Comparison of ENCODE assay signal across 8 cellular contexts in the genomic region with DNA sequence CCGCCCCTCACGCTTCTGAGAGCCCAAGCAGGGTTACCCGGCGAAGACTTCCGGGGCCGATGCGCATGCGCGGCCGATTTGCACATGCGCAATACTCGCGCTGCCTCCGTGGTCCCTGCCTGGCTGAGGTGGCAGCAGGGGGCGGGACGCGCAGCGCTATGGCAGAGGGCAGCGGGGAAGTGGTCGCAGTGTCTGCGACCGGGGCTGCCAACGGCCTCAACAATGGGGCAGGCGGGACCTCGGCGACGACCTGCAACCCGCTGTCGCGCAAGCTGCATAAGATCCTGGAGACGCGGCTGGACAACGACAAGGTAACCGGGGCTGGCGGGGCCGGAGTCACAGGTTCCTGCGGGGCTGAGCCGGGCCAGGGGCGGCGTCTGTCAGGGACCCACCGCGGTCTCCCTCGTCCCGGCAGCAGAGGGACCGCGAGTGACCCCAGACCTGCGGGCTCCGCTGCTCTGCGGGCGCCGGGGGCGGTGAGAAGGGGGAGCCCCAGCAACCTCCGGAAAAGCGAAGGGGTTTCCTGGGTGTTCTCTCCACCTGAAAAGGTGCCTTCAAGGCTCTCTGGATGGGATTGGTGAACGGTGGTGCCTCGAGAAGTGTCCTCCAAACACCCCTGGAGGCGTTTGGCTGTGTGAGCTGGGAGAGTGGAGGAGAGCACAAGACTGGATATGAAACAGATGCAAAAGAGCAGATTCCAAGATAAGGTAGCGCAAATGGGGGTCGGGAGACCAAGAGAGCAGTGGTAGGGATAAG. TPM values are rescaled to one million over a fixed set of nuclear protein-coding genes. Genes with fewer than 3 reads are reported as not detected.
DNase-seq lines count a peak whose midpoint lies in the region; FAIRE-seq and TF ChIP-seq lines count a peak whose summit lies in the region.

A gene (plus strand): TSS at position 94 of the 756 bp plus-strand sequence. CDS start 65 bp downstream, at position 159.

- H3K36me3 Mint-ChIP-seq in neural crest cell (ENCODE audit: low read depth) = peaks cover 2% of the 10 kb centered on the region

- H3K9me3 Mint-ChIP-seq in neural crest cell = no peaks in the 10 kb centered on the region

- no peak for TF ChIP-seq EP300 in stomach (IDR thresholded peaks at IDR 0.05)

- DNase-seq in GDM1 (lab: John Stamatoyannopoulos, UW) (peak; percentile 92), H54 (ENCODE audit: insufficient read length, low spot score) (peak; percentile 56), LoVo (ENCODE audit: low spot score) (peak; percentile 89), foreskin fibroblast (peak; percentile 77 to 93), neural crest cell (ENCODE audit: low read depth, low spot score) (peak; percentile 94), stomach (peak; percentile 92)
- DNase-seq in activated effector memory CD4-positive, alpha-beta T cell treated with anti-CD3 and anti-CD28 coated beads, Interleukin-2, amount 50 U/mL, for 16 hours = peak; percentile 99

- H3K27me3 Mint-ChIP-seq in neural crest cell (ENCODE audit: low read depth) = peaks cover 5% of the 10 kb centered on the region

- no peaks in the 10 kb centered on the region for H3K9me3 ChIP-seq in stomach

- peak within 1 kb of the TSS; percentile 51 for H3K27ac Mint-ChIP-seq in neural crest cell (ENCODE audit: unreplicated experiment)

- no peak for FAIRE-seq in H54 (lab: Jason Lieb, UNC)

- peaks cover 0 to 19% (median 17%) of the 10 kb centered on the region in 4 donors for H3K4me1 ChIP-seq in stomach

- peak within 1 kb of the TSS; percentile 93 for H3K4me3 Mint-ChIP-seq in neural crest cell

- WGBS in stomach, 5 donors = 0 to 1% (median 1%) methylated on average over 47 to 59 of the region's 59 CpGs

- intact Hi-C loops in stomach (cut with DNase I; ENCODE audit: low total_unique reads) = no loop called here

- H3K36me3 ChIP-seq in stomach = peaks cover 0 to 8% (median 6%) of the 10 kb centered on the region in 4 donors

- H3K27me3 ChIP-seq in stomach = no peaks in the 10 kb centered on the region

- H3K4me3 ChIP-seq in foreskin fibroblast (ENCODE audit: low read depth in 1 of 2, low read length in 2 of 2) (peak within 1 kb of the TSS; percentile 87 to 88), stomach (peak within 1 kb of the TSS; percentile 83 to 97 (median 92))

- peaks cover 22% of the 10 kb centered on the region for H3K4me1 Mint-ChIP-seq in neural crest cell

- TF ChIP-seq CTCF in foreskin fibroblast (IDR thresholded peaks at IDR 0.05; ENCODE audit: low read depth, low read length) (no peak), neural crest cell (conservative IDR thresholded peaks at IDR 0.05) (peak; percentile 28), stomach (IDR thresholded peaks at IDR 0.05) (peak in 1 of 7 experiments; percentile 34)

- TF ChIP-seq POLR2A in H54 (IDR thresholded peaks at IDR 0.05; ENCODE audit: low read depth, low read length) (peak; percentile 88), Raji (IDR thresholded peaks at IDR 0.05; ENCODE audit: insufficient read depth, low read depth, low read length) (peak; percentile 89), stomach (IDR thresholded peaks at IDR 0.05) (no peak)

- peak within 1 kb of the TSS; percentile 70 to 87 (median 80) for H3K27ac ChIP-seq in stomach

RNA-seq across cellular contexts. Expression of the gene that starts here (rescaled TPM):
- total RNA-seq in neural crest cell (26.3 and 36.2 TPM in 2 replicates), stomach (10 to 100 TPM in 3 of 5 donors, 1 to 10 TPM in 2; 7.7 to 42.4 (median 10.3) TPM)
- 10 to 100 TPM in 1 of 3 donors, 1 to 10 TPM in 2; 6.5 to 11.2 (median 7.2) TPM for polyA plus RNA-seq in stomach

Comparison
In these comparisons a context has a peak if more than half of its experiments do, and no peak if none do; other contexts are left out.
1. Peak in every context shown above with its lines: DNase-seq, H3K4me3 ChIP-seq and H3K27ac ChIP-seq.
2. POLR2A ChIP-seq: peak in H54 (single experiment) and Raji (single experiment); none in stomach (0 of 4).